Comparison of ENCODE assay signal across 15 cellular contexts in genomic region chr7:93119191-93119905, GRCh38. TPM values are rescaled to one million over a fixed set of nuclear protein-coding genes. Genes with fewer than 3 reads are reported as not detected.
DNase-seq lines count a peak whose midpoint lies in the region; ATAC-seq, FAIRE-seq and TF ChIP-seq lines count a peak whose summit lies in the region.
"Had no signal": no experiment of that assay in that cellular context is flagged by ENCODE, and none has a peak within 500 bp of the region (broad histone marks: within the 10 kb centered on the region; RNA-seq: fewer than 3 reads in every experiment).

No MANE protein-coding gene starts in this region.

- CTCF ChIA-PET in activated CD8-positive, alpha-beta T cell treated with anti-CD3 and anti-CD28 coated beads, Interleukin-2, amount 10 ng/mL, durations not matched to agents 7 days and 5 days (lab: Charles Lee) = interaction anchor here (2.6 kb wide), 1 partner anchor 26 kb away, joined by 11 read pairs; no protein-coding TSS in a partner anchor

- no peaks in the 10 kb centered on the region for H3K27me3 Mint-ChIP-seq in activated CD8-positive, alpha-beta T cell treated with anti-CD3 and anti-CD28 coated beads, Interleukin-2, amount 10 ng/mL, durations not matched to agents 7 days and 5 days (ENCODE audit: low read depth)
- peaks cover 0 to 2% (median 2%) of the 10 kb centered on the region in 3 donors for H3K27me3 Mint-ChIP-seq in immature natural killer cell (ENCODE audit: low read depth in 3 of 3)
- H3K27me3 Mint-ChIP-seq: activated naive CD4-positive, alpha-beta T cell treated with anti-CD3 and anti-CD28 coated beads, Interleukin-2, amount 50 U/mL, for 24 hours had no signal

- peak; percentile 23 for FAIRE-seq in H54 (lab: Jason Lieb, UNC)

- no peak for TF ChIP-seq POLR2A in H54 (IDR thresholded peaks at IDR 0.05; ENCODE audit: low read depth, low read length)

- H3K4me1 Mint-ChIP-seq in activated CD8-positive, alpha-beta T cell treated with anti-CD3 and anti-CD28 coated beads, Interleukin-2, amount 10 ng/mL, durations not matched to agents 7 days and 5 days (ENCODE audit: low read depth) = peaks cover 31% of the 10 kb centered on the region
- peaks cover 41 to 44% of the 10 kb centered on the region in 2 donors for H3K4me1 Mint-ChIP-seq in immature natural killer cell

- POLR2A ChIA-PET in activated CD8-positive, alpha-beta T cell treated with anti-CD3 and anti-CD28 coated beads, Interleukin-2, amount 10 ng/mL, durations not matched to agents 7 days and 5 days (lab: Charles Lee) = interaction anchor here (0.6 kb wide), 1 partner anchor 23 kb away, joined by 3 read pairs; no protein-coding TSS in a partner anchor

- H3K9me3 Mint-ChIP-seq in activated CD8-positive, alpha-beta T cell treated with anti-CD3 and anti-CD28 coated beads, Interleukin-2, amount 10 ng/mL, durations not matched to agents 7 days and 5 days (ENCODE audit: insufficient read depth) = peaks cover 7% of the 10 kb centered on the region
- H3K9me3 Mint-ChIP-seq in immature natural killer cell = peaks cover 0 to 8% (median 1%) of the 10 kb centered on the region in 6 donors

- peaks cover 82% of the 10 kb centered on the region for H3K36me3 Mint-ChIP-seq in activated CD8-positive, alpha-beta T cell treated with anti-CD3 and anti-CD28 coated beads, Interleukin-2, amount 10 ng/mL, durations not matched to agents 7 days and 5 days (ENCODE audit: low read depth)
- H3K36me3 Mint-ChIP-seq in immature natural killer cell = peaks cover 16 to 40% (median 34%) of the 10 kb centered on the region in 3 donors

- no peak overlapping the region for H3K4me3 ChIP-seq in AG10803 (ENCODE audit: low read length)
- H3K4me3 ChIP-seq: upper lobe of right lung had no signal

- no peak for ATAC-seq in activated CD8-positive, alpha-beta T cell treated with anti-CD3 and anti-CD28 coated beads, Interleukin-2, amount 10 ng/mL, durations not matched to agents 7 days and 5 days
- ATAC-seq in HG03571 (IDR thresholded peaks at IDR 0.05; ENCODE audit: unreplicated experiment) (no peak), GM19035 (IDR thresholded peaks at IDR 0.05; ENCODE audit: unreplicated experiment) (no peak), HG03354 (IDR thresholded peaks at IDR 0.05; ENCODE audit: poor library complexity, severe bottlenecking, unreplicated experiment) (no peak)
- ATAC-seq: upper lobe of right lung had no signal

- no peak for TF ChIP-seq CTCF in AG10803 (conservative IDR thresholded peaks at IDR 0.05; ENCODE audit: low read length)

- DNase-seq in AG10803 (ENCODE audit: low read depth) (peak; percentile 8), H54 (ENCODE audit: insufficient read length, low spot score) (peak; percentile 12), immature natural killer cell (no peak), putamen (ENCODE audit: low spot score) (no peak)
- DNase-seq in activated CD8-positive, alpha-beta T cell treated with anti-CD3 and anti-CD28 coated beads, Interleukin-2, amount 10 ng/mL, durations not matched to agents 7 days and 5 days = no peak
- DNase-seq: activated CD4-positive, alpha-beta T cell treated with anti-CD3 and anti-CD28 coated beads, Interleukin-2, amount 50 U/mL, for 1 hour; C1 segment of cervical spinal cord; GOT3; KBM-7; NCI-H2171 treated with DMSO at 0.1 percent for 48 hours; upper lobe of right lung had no signal

- no peak overlapping the region for H3K4me3 Mint-ChIP-seq in activated CD8-positive, alpha-beta T cell treated with anti-CD3 and anti-CD28 coated beads, Interleukin-2, amount 10 ng/mL, durations not matched to agents 7 days and 5 days
- peak overlapping the region in 1 of 5 donors; percentile 11 for H3K4me3 Mint-ChIP-seq in immature natural killer cell
- H3K4me3 Mint-ChIP-seq: activated naive CD4-positive, alpha-beta T cell treated with anti-CD3 and anti-CD28 coated beads, Interleukin-2, amount 50 U/mL, for 24 hours had no signal

- peak overlapping the region; percentile 71 for H3K27ac Mint-ChIP-seq in activated CD8-positive, alpha-beta T cell treated with anti-CD3 and anti-CD28 coated beads, Interleukin-2, amount 10 ng/mL, durations not matched to agents 7 days and 5 days
- peak overlapping the region in 5 of 6 donors; percentile 40 to 94 (median 48) for H3K27ac Mint-ChIP-seq in immature natural killer cell
- H3K27ac Mint-ChIP-seq: activated naive CD4-positive, alpha-beta T cell treated with anti-CD3 and anti-CD28 coated beads, Interleukin-2, amount 50 U/mL, for 24 hours had no signal

RNA-seq across cellular contexts. Expression of gene SAMD9, which starts 1.6 kb away (rescaled TPM):
- 10 to 100 TPM; 49.0 to 51.0 TPM for total RNA-seq in activated CD8-positive, alpha-beta T cell treated with anti-CD3 and anti-CD28 coated beads, Interleukin-2, amount 10 ng/mL, durations not matched to agents 7 days and 5 days
- polyA plus RNA-seq in immature natural killer cell = 10 to 100 TPM; 15.8 to 43.7 (median 23.3) TPM

RNA-seq across cellular contexts. Expression of gene SAMD9L, which starts 28.8 kb away (rescaled TPM):
- 100 to 1,000 TPM; 102 to 109 TPM for total RNA-seq in activated CD8-positive, alpha-beta T cell treated with anti-CD3 and anti-CD28 coated beads, Interleukin-2, amount 10 ng/mL, durations not matched to agents 7 days and 5 days
- polyA plus RNA-seq in immature natural killer cell = 10 to 100 TPM; 35.9 to 78.2 (median 44.8) TPM

Comparison
In these comparisons a context has a peak if more than half of its experiments do, and no peak if none do; other contexts are left out.
1. DNase-seq: peak in AG10803 (single experiment) and H54 (single experiment); none in activated CD8-positive, alpha-beta T cell treated with anti-CD3 and anti-CD28 coated beads, Interleukin-2, amount 10 ng/mL, durations not matched to agents 7 days and 5 days (single experiment), immature natural killer cell (0 of 3) and putamen (single experiment).